ENCODE assay signal across 8 cellular contexts in genomic region chr3:69386535-69387385, GRCh38. TPM values are rescaled to one million over a fixed set of nuclear protein-coding genes. Genes with fewer than 3 reads are reported as not detected.
A peak's percentile ranks its signal among the peaks of the same experiment; 100 is the strongest.
DNase-seq lines count a peak whose midpoint lies in the region; ATAC-seq and TF ChIP-seq lines count a peak whose summit lies in the region.

No MANE protein-coding gene starts in this region.

- DNase-seq in GM13977 (ENCODE audit: low spot score) (peak; percentile 37), Peyer's patch (no peak), foreskin fibroblast (peak in 1 of 2 donors; percentile 23), sigmoid colon (no peak), left lobe of liver (ENCODE audit: low spot score) (no peak), NCI-H1092 (lab: John Stamatoyannopoulos, UW) (no peak)
- DNase-seq in effector memory CD4-positive, alpha-beta T cell, result no peak
- DNase-seq in activated effector memory CD4-positive, alpha-beta T cell treated with Interleukin-2 at 50 U/mL for 16 hours, result no peak

- H3K27ac ChIP-seq in Peyer's patch (peak overlapping the region in 1 of 4 donors; percentile 50), sigmoid colon (no peak overlapping the region)
- H3K27ac ChIP-seq in effector memory CD4-positive, alpha-beta T cell (ENCODE audit: insufficient read depth, low read length, poor library complexity, severe bottlenecking), result no peak overlapping the region

- in situ Hi-C loops in GM13977 (cut with MboI; ENCODE audit: low pct_unique_long_range_greater_than_20kb, low sequenced_read_pairs, unreplicated experiment), result no loop called here

- no peaks in the 10 kb centered on the region for H3K27me3 ChIP-seq in Peyer's patch
- H3K27me3 ChIP-seq in sigmoid colon, result peaks cover 0 to 58% (median 10%) of the 10 kb centered on the region in 3 donors
- peaks cover 17% of the 10 kb centered on the region for H3K27me3 ChIP-seq in effector memory CD4-positive, alpha-beta T cell (replicated peaks; ENCODE audit: control insufficient read depth, insufficient read depth, low read length, poor library complexity, severe bottlenecking)

- H3K36me3 ChIP-seq in Peyer's patch (no peaks in the 10 kb centered on the region), sigmoid colon (no peaks in the 10 kb centered on the region)
- no peaks in the 10 kb centered on the region for H3K36me3 ChIP-seq in effector memory CD4-positive, alpha-beta T cell (ENCODE audit: control insufficient read depth, insufficient read depth, low read length)

- TF ChIP-seq POLR2A in Peyer's patch (IDR thresholded peaks at IDR 0.05), result no peak
- no peak for TF ChIP-seq POLR2A in sigmoid colon (IDR thresholded peaks at IDR 0.05)

- peaks cover 0 to 15% (median 6%) of the 10 kb centered on the region in 4 donors for H3K4me1 ChIP-seq in Peyer's patch
- H3K4me1 ChIP-seq in sigmoid colon, result peaks cover 0 to 16% (median 15%) of the 10 kb centered on the region in 4 donors
- peaks cover 3% of the 10 kb centered on the region for H3K4me1 ChIP-seq in effector memory CD4-positive, alpha-beta T cell (ENCODE audit: control insufficient read depth, insufficient read depth, low read length, poor library complexity, severe bottlenecking)

- intact Hi-C loops in sigmoid colon (cut with DNase I), result no loop called here

- TF ChIP-seq CTCF in GM13977 (IDR thresholded peaks at IDR 0.05; ENCODE audit: extremely low read depth, insufficient read depth, missing control alignments) (no peak), Peyer's patch (IDR thresholded peaks at IDR 0.05) (no peak), foreskin fibroblast (IDR thresholded peaks at IDR 0.05; ENCODE audit: low read depth, low read length) (no peak), sigmoid colon (IDR thresholded peaks at IDR 0.05) (no peak)

- H3K9me3 ChIP-seq in Peyer's patch (no peaks in the 10 kb centered on the region), sigmoid colon (no peaks in the 10 kb centered on the region)
- no peaks in the 10 kb centered on the region for H3K9me3 ChIP-seq in effector memory CD4-positive, alpha-beta T cell (ENCODE audit: control insufficient read depth, low read length)

- H3K4me3 ChIP-seq in Peyer's patch, result peak overlapping the region in 3 of 4 donors; percentile 44 to 59 (median 54)
- H3K4me3 ChIP-seq in foreskin fibroblast (ENCODE audit: low read depth in 1 of 2, low read length in 2 of 2), result peak overlapping the region; percentile 31 to 52
- H3K4me3 ChIP-seq in sigmoid colon, result peak overlapping the region in 3 of 4 donors; percentile 38 to 52 (median 46)
- H3K4me3 ChIP-seq in effector memory CD4-positive, alpha-beta T cell (ENCODE audit: insufficient read depth, low read depth, low read length, poor library complexity, severe bottlenecking), result no peak overlapping the region

- WGBS in sigmoid colon, 2 donors, result 36 to 41% methylated on average over 8 of the region's 8 CpGs

- no peak for ATAC-seq in left lobe of liver

- no peak for TF ChIP-seq EP300 in sigmoid colon (IDR thresholded peaks at IDR 0.05)

RNA-seq across cellular contexts. Expression of gene FRMD4B, which starts 0.9 kb away (rescaled TPM):
- 10 to 100 TPM in 3 of 4 donors, 1 to 10 TPM in 1; 9.3 to 54.5 (median 27.9) TPM for total RNA-seq in Peyer's patch
- total RNA-seq in sigmoid colon, result 10 to 100 TPM; 11.5 to 16.6 (median 14.3) TPM
- 10 to 100 TPM in 2 of 3 donors, 1 to 10 TPM in 1; 8.2 to 21.5 (median 13.2) TPM for polyA plus RNA-seq in sigmoid colon
- 12.8 TPM for total RNA-seq in left lobe of liver
